15 cellular contexts compared by ENCODE assay signal in genomic region chr17:56985371-56986162, GRCh38. TPM values are rescaled to one million over a fixed set of nuclear protein-coding genes. Genes with fewer than 3 reads are reported as not detected.
DNase-seq lines count a peak whose midpoint lies in the region; ATAC-seq, FAIRE-seq and TF ChIP-seq lines count a peak whose summit lies in the region.
"Had no signal": no experiment of that assay in that cellular context is flagged by ENCODE, and none has a peak within 500 bp of the region (broad histone marks: within the 10 kb centered on the region; RNA-seq: fewer than 3 reads in every experiment).

No MANE protein-coding gene starts in this region.

- no peak overlapping the region for H2AFZ ChIP-seq in HepG2 (ENCODE audit: low read length)

- POLR2A ChIA-PET in HepG2 (lab: Yijun Ruan, JAX), result no interaction called here

- TF ChIP-seq EP300 in HepG2 (IDR thresholded peaks at IDR 0.05; ENCODE audit: low read depth in 2 of 2, low read length in 2 of 2), result no peak
- no peak for TF ChIP-seq EP300 in HepG2 (CRISPR knock-in tag; IDR thresholded peaks at IDR 0.05; ENCODE audit: borderline replicate concordance)
- no peak for TF ChIP-seq EP300 in transverse colon (IDR thresholded peaks at IDR 0.05; ENCODE audit: low read depth)

- BruUV-seq in HepG2 (replicated peaks; lab: Mats Ljungman, UMichigan), result no TSS peak

- no peaks in the 10 kb centered on the region for H3K79me2 ChIP-seq in HepG2 (ENCODE audit: insufficient read depth, low read length)

- intact Hi-C loops in right lobe of liver (cut with DNase I), result no loop called here
- intact Hi-C loops in HepG2 (cut with micrococcal nuclease; ENCODE audit: unreplicated experiment), result no loop called here
- intact Hi-C loops in left ventricle myocardium superior (cut with micrococcal nuclease), result no loop called here
- intact Hi-C loops in prostate gland (cut with DNase I), result no loop called here
- intact Hi-C loops in transverse colon (cut with DNase I; ENCODE audit: low total_unique reads), result no loop called here

- H3K4me1 ChIP-seq in right lobe of liver (peaks cover 0 to 6% (median 0%) of the 10 kb centered on the region in 4 donors), HepG2 (ENCODE audit: insufficient read depth, low read length) (peaks cover 13% of the 10 kb centered on the region), prostate gland (replicated peaks) (no peaks in the 10 kb centered on the region), transverse colon (no peaks in the 10 kb centered on the region)
- H3K4me1 ChIP-seq: A549, tibial nerve had no signal

- H3K9me3 ChIP-seq in right lobe of liver (no peaks in the 10 kb centered on the region), HepG2 (ENCODE audit: low read length) (no peaks in the 10 kb centered on the region), prostate gland (no peaks in the 10 kb centered on the region), transverse colon (no peaks in the 10 kb centered on the region)
- H3K9me3 ChIP-seq: A549, tibial nerve had no signal

- no peak for TF ChIP-seq RAD21 in HepG2 (CRISPR knock-in tag; IDR thresholded peaks at IDR 0.05)

- no peaks in the 10 kb centered on the region for H3K36me3 ChIP-seq in right lobe of liver
- no peaks in the 10 kb centered on the region; a peak in 2 of 5 replicates for H3K36me3 ChIP-seq in HepG2 (replicated peaks in 1 of 2; ENCODE audit: control insufficient read depth in 1 of 2, insufficient read depth in 2 of 2, low read length in 2 of 2)
- H3K36me3 ChIP-seq in prostate gland, result no peaks in the 10 kb centered on the region
- H3K36me3 ChIP-seq in transverse colon, result peaks cover 0 to 6% (median 0%) of the 10 kb centered on the region in 4 donors

- no peak overlapping the region for H3K27ac ChIP-seq in right lobe of liver
- H3K27ac ChIP-seq in HepG2 (ENCODE audit: extremely low read length, insufficient read depth, low read length), result no peak overlapping the region
- H3K27ac ChIP-seq in prostate gland, result no peak overlapping the region
- H3K27ac ChIP-seq in transverse colon, result no peak overlapping the region
- H3K27ac ChIP-seq: A549, tibial nerve had no signal

- TF ChIP-seq POLR2A in right lobe of liver (IDR thresholded peaks at IDR 0.05) (no peak), HepG2 (IDR thresholded peaks at IDR 0.05; ENCODE audit: insufficient read depth in 1 of 2, low read depth in 2 of 2, low read length in 2 of 2) (no peak), prostate gland (IDR thresholded peaks at IDR 0.05) (no peak), transverse colon (IDR thresholded peaks at IDR 0.05) (no peak)

- peak; percentile 28 to 60 (median 58) for ATAC-seq in right lobe of liver
- ATAC-seq in HepG2, result no peak; the same call in 1 of the 3 replicates
- peak; percentile 55 for ATAC-seq in left ventricle myocardium superior
- ATAC-seq in HG02970 (IDR thresholded peaks at IDR 0.05; ENCODE audit: low FRiP score, unreplicated experiment), result no peak
- ATAC-seq: A549; CD8-positive, alpha-beta T cell; PC-3 had no signal

- H3K9ac ChIP-seq in HepG2 (ENCODE audit: insufficient read depth, low read depth, low read length), result no peak overlapping the region

- H4K20me1 ChIP-seq in HepG2 (ENCODE audit: insufficient read depth, low read length), result no peaks in the 10 kb centered on the region

- no peak overlapping the region for H3K4me2 ChIP-seq in HepG2 (ENCODE audit: low read depth, low read length)
- H3K4me2 ChIP-seq: A549 had no signal

- no peak overlapping the region for H3K4me3 ChIP-seq in right lobe of liver
- H3K4me3 ChIP-seq in HepG2 (replicated peaks in 1 of 3; ENCODE audit: insufficient read depth in 1 of 3, low read depth in 2 of 3, low read length in 3 of 3), result no peak overlapping the region
- no peak overlapping the region for H3K4me3 ChIP-seq in prostate gland
- H3K4me3 ChIP-seq in transverse colon, result no peak overlapping the region
- H3K4me3 ChIP-seq: A549, tibial nerve had no signal

- no peak for TF ChIP-seq CTCF in right lobe of liver (IDR thresholded peaks at IDR 0.05)
- TF ChIP-seq CTCF in HepG2 (CRISPR knock-in tag; IDR thresholded peaks at IDR 0.05), result no peak
- TF ChIP-seq CTCF in prostate gland (IDR thresholded peaks at IDR 0.05), result no peak
- no peak for TF ChIP-seq CTCF in transverse colon (IDR thresholded peaks at IDR 0.05)

- CTCF ChIA-PET in HepG2 (lab: Yijun Ruan, JAX; ENCODE audit: low intra/inter-chr PET ratio, low total read pairs), result no interaction called here

- no peak for FAIRE-seq in HepG2 (lab: Jason Lieb, UNC)
- FAIRE-seq: A549 had no signal

- no peak for DNase-seq in right lobe of liver
- DNase-seq in HepG2 (ENCODE audit: low spot score), result no peak
- DNase-seq in SKM-1 (lab: John Stamatoyannopoulos, UW; ENCODE audit: unreplicated experiment), result peak; percentile 93
- DNase-seq in left ventricle myocardium superior, result no peak
- no peak for DNase-seq in stimulated activated CD4-positive, alpha-beta T cell treated with anti-CD3 and anti-CD28 coated beads, Interleukin-1b, Interleukin-23, amount 100 ng/mL, for 48 hours
- no peak for DNase-seq in prostate gland (ENCODE audit: low spot score)
- DNase-seq in transverse colon, result no peak
- DNase-seq: activated B cell treated with CpG ODN at 0.5 μM for 24 hours; activated gamma-delta T cell; CD8-positive, alpha-beta T cell; foreskin melanocyte; PC-3 had no signal

- H3K27me3 ChIP-seq in right lobe of liver (no peaks in the 10 kb centered on the region), HepG2 (ENCODE audit: control insufficient read depth in 1 of 2, insufficient read depth in 2 of 2, low read length in 2 of 2) (no peaks in the 10 kb centered on the region), prostate gland (replicated peaks; ENCODE audit: insufficient read depth) (no peaks in the 10 kb centered on the region), transverse colon (no peaks in the 10 kb centered on the region)
- H3K27me3 ChIP-seq: tibial nerve had no signal

- WGBS in right lobe of liver (ENCODE audit: insufficient coverage, low coverage, low lambda C conversion rate, missing lambda C conversion rate), result 69% methylated on average over 8 of the region's 14 CpGs
- 89% methylated on average over 14 of the region's 14 CpGs for WGBS in HepG2 (ENCODE audit: low lambda C conversion rate)
- 91% methylated on average over 14 of the region's 14 CpGs for WGBS in prostate gland
- WGBS in transverse colon (ENCODE audit: low coverage in 1 of 2), 2 donors, result 81 to 100% methylated on average over 3 to 14 of the region's 14 CpGs

- in situ Hi-C loops in HepG2 (cut with HindIII; ENCODE audit: extremely low pct_ligation_motif_present, low pct_unique_long_range_greater_than_20kb) (no loop called here), transverse colon (cut with MboI; ENCODE audit: low pct_ligation_motif_present in 1 of 4, low pct_unique_long_range_greater_than_20kb in 1 of 4, low sequenced_read_pairs in 3 of 4) (no loop called here)

RNA-seq across cellular contexts. Expression of gene SCPEP1, which starts 7.6 kb away (rescaled TPM):
- total RNA-seq in right lobe of liver (10 to 100 TPM in 5 of 6 experiments, 1 to 10 TPM in 1; 9.2 to 35.4 (median 24.8) TPM), HepG2 (2016; rRNA removed; fragmentation: Illumina TruSeq; extraction: Trizol) (12.3 and 27.3 TPM in 2 replicates), left ventricle myocardium superior (90.0 TPM), prostate gland (100 to 1,000 TPM; 103 to 182 TPM), transverse colon (10 to 100 TPM; 13.1 to 39.7 (median 20.3) TPM)
- total RNA-seq in HepG2 (2016; cell fraction: cytosol; rRNA removed; fragmentation: Illumina TruSeq; extraction: Trizol; ENCODE audit: low read depth), result 1.9 and 2.5 TPM in 2 replicates
- total RNA-seq in HepG2 (2016; cell fraction: insoluble cytoplasmic fraction; rRNA removed; fragmentation: Illumina TruSeq; extraction: Trizol), result 13.5 and 27.2 TPM in 2 replicates
- total RNA-seq in HepG2 (2016; cell fraction: membrane; rRNA removed; fragmentation: Illumina TruSeq; extraction: Trizol), result 5.4 TPM in 2 replicates
- total RNA-seq in HepG2 (2016; cell fraction: nucleus; rRNA removed; fragmentation: Illumina TruSeq; extraction: Trizol), result 18.9 and 24.3 TPM in 2 replicates
- polyA plus RNA-seq in HepG2 (2011; rRNA removed), result 20.9 and 24.3 TPM in 2 replicates
- 12.8 and 18.3 TPM in 2 replicates for polyA plus RNA-seq in HepG2 (2011; cell fraction: cytosol; rRNA removed)
- polyA plus RNA-seq in HepG2 (2011; cell fraction: nucleus; rRNA removed), result 17.7 and 24.2 TPM in 2 replicates
- polyA plus RNA-seq in HepG2 (2012), result 23.2 and 26.2 TPM in 2 replicates
- polyA plus RNA-seq in HepG2 (2016; cell fraction: cytosol; fragmentation: Illumina TruSeq; extraction: Trizol; ENCODE audit: low read depth), result 1.6 and 1.8 TPM in 2 replicates
- polyA plus RNA-seq in HepG2 (2016; cell fraction: insoluble cytoplasmic fraction; fragmentation: Illumina TruSeq; extraction: Trizol; ENCODE audit: low read depth), result 10.5 and 11.5 TPM in 2 replicates
- 2.4 and 3.1 TPM in 2 replicates for polyA plus RNA-seq in HepG2 (2016; cell fraction: membrane; fragmentation: Illumina TruSeq; extraction: Trizol; ENCODE audit: low read depth)
- 32.8 and 38.7 TPM in 2 replicates for polyA plus RNA-seq in HepG2 (2016; cell fraction: nucleus; fragmentation: Illumina TruSeq; extraction: Trizol; ENCODE audit: insufficient read depth, low read depth)
- 8.0 and 10.3 TPM in 2 replicates for polyA minus RNA-seq in HepG2 (2011; rRNA and poly(A)+ RNA removed; ENCODE audit: low replicate concordance)
- 11.0 and 11.7 TPM in 2 replicates for polyA minus RNA-seq in HepG2 (2011; cell fraction: cytosol; rRNA and poly(A)+ RNA removed)
- polyA minus RNA-seq in HepG2 (2011; cell fraction: nucleus; rRNA and poly(A)+ RNA removed), result 6.5 and 7.5 TPM in 2 replicates

RNA-seq across cellular contexts. Expression of gene COIL, which starts 24.7 kb away (rescaled TPM):
- total RNA-seq in right lobe of liver (1 to 10 TPM; 5.5 to 7.1 (median 6.5) TPM), HepG2 (2016; rRNA removed; fragmentation: Illumina TruSeq; extraction: Trizol) (29.4 and 39.0 TPM in 2 replicates), left ventricle myocardium superior (8.1 TPM), prostate gland (10 to 100 TPM; 14.8 to 22.3 TPM), transverse colon (10 to 100 TPM in 2 of 4 donors, 1 to 10 TPM in 2; 1.5 to 12.2 (median 8.2) TPM)
- total RNA-seq in HepG2 (2016; cell fraction: cytosol; rRNA removed; fragmentation: Illumina TruSeq; extraction: Trizol; ENCODE audit: low read depth), result 6.3 and 7.1 TPM in 2 replicates
- total RNA-seq in HepG2 (2016; cell fraction: insoluble cytoplasmic fraction; rRNA removed; fragmentation: Illumina TruSeq; extraction: Trizol), result 30.1 and 39.1 TPM in 2 replicates
- 15.5 and 19.2 TPM in 2 replicates for total RNA-seq in HepG2 (2016; cell fraction: membrane; rRNA removed; fragmentation: Illumina TruSeq; extraction: Trizol)
- total RNA-seq in HepG2 (2016; cell fraction: nucleus; rRNA removed; fragmentation: Illumina TruSeq; extraction: Trizol), result 22.5 and 22.8 TPM in 2 replicates
- 5.7 and 8.1 TPM in 2 replicates for polyA plus RNA-seq in HepG2 (2011; rRNA removed)
- 3.4 and 4.6 TPM in 2 replicates for polyA plus RNA-seq in HepG2 (2011; cell fraction: cytosol; rRNA removed)
- polyA plus RNA-seq in HepG2 (2011; cell fraction: nucleus; rRNA removed), result 4.1 and 5.2 TPM in 2 replicates
- polyA plus RNA-seq in HepG2 (2012), result 9.5 and 14.7 TPM in 2 replicates
- 3.3 and 3.7 TPM in 2 replicates for polyA plus RNA-seq in HepG2 (2016; cell fraction: cytosol; fragmentation: Illumina TruSeq; extraction: Trizol; ENCODE audit: low read depth)
- polyA plus RNA-seq in HepG2 (2016; cell fraction: insoluble cytoplasmic fraction; fragmentation: Illumina TruSeq; extraction: Trizol; ENCODE audit: low read depth), result 35.9 and 36.8 TPM in 2 replicates
- polyA plus RNA-seq in HepG2 (2016; cell fraction: membrane; fragmentation: Illumina TruSeq; extraction: Trizol; ENCODE audit: low read depth), result 6.7 and 7.4 TPM in 2 replicates
- polyA plus RNA-seq in HepG2 (2016; cell fraction: nucleus; fragmentation: Illumina TruSeq; extraction: Trizol; ENCODE audit: insufficient read depth, low read depth), result 29.1 and 29.2 TPM in 2 replicates
- 4.9 and 6.4 TPM in 2 replicates for polyA minus RNA-seq in HepG2 (2011; rRNA and poly(A)+ RNA removed; ENCODE audit: low replicate concordance)
- polyA minus RNA-seq in HepG2 (2011; cell fraction: cytosol; rRNA and poly(A)+ RNA removed), result 3.8 and 4.4 TPM in 2 replicates
- polyA minus RNA-seq in HepG2 (2011; cell fraction: nucleus; rRNA and poly(A)+ RNA removed), result 9.0 and 10.3 TPM in 2 replicates

Comparison
In these comparisons a context has a peak if more than half of its experiments do, and no peak if none do; other contexts are left out.
1. ATAC-seq: peak in right lobe of liver (4 of 4) and left ventricle myocardium superior (single experiment); none in HepG2 (single experiment) and HG02970 (single experiment).